1 cellular context compared by ENCODE assay signal in genomic region chr4:73499996-73500765, GRCh38.
TF ChIP-seq lines count a peak whose summit lies in the region.

No MANE protein-coding gene starts in this region.

TF ChIP-seq in GM23338, 12 proteins besides CTCF, POLR2A, EP300 and RAD21 (continued from another document):
- TF ChIP-seq, protein P1, sequence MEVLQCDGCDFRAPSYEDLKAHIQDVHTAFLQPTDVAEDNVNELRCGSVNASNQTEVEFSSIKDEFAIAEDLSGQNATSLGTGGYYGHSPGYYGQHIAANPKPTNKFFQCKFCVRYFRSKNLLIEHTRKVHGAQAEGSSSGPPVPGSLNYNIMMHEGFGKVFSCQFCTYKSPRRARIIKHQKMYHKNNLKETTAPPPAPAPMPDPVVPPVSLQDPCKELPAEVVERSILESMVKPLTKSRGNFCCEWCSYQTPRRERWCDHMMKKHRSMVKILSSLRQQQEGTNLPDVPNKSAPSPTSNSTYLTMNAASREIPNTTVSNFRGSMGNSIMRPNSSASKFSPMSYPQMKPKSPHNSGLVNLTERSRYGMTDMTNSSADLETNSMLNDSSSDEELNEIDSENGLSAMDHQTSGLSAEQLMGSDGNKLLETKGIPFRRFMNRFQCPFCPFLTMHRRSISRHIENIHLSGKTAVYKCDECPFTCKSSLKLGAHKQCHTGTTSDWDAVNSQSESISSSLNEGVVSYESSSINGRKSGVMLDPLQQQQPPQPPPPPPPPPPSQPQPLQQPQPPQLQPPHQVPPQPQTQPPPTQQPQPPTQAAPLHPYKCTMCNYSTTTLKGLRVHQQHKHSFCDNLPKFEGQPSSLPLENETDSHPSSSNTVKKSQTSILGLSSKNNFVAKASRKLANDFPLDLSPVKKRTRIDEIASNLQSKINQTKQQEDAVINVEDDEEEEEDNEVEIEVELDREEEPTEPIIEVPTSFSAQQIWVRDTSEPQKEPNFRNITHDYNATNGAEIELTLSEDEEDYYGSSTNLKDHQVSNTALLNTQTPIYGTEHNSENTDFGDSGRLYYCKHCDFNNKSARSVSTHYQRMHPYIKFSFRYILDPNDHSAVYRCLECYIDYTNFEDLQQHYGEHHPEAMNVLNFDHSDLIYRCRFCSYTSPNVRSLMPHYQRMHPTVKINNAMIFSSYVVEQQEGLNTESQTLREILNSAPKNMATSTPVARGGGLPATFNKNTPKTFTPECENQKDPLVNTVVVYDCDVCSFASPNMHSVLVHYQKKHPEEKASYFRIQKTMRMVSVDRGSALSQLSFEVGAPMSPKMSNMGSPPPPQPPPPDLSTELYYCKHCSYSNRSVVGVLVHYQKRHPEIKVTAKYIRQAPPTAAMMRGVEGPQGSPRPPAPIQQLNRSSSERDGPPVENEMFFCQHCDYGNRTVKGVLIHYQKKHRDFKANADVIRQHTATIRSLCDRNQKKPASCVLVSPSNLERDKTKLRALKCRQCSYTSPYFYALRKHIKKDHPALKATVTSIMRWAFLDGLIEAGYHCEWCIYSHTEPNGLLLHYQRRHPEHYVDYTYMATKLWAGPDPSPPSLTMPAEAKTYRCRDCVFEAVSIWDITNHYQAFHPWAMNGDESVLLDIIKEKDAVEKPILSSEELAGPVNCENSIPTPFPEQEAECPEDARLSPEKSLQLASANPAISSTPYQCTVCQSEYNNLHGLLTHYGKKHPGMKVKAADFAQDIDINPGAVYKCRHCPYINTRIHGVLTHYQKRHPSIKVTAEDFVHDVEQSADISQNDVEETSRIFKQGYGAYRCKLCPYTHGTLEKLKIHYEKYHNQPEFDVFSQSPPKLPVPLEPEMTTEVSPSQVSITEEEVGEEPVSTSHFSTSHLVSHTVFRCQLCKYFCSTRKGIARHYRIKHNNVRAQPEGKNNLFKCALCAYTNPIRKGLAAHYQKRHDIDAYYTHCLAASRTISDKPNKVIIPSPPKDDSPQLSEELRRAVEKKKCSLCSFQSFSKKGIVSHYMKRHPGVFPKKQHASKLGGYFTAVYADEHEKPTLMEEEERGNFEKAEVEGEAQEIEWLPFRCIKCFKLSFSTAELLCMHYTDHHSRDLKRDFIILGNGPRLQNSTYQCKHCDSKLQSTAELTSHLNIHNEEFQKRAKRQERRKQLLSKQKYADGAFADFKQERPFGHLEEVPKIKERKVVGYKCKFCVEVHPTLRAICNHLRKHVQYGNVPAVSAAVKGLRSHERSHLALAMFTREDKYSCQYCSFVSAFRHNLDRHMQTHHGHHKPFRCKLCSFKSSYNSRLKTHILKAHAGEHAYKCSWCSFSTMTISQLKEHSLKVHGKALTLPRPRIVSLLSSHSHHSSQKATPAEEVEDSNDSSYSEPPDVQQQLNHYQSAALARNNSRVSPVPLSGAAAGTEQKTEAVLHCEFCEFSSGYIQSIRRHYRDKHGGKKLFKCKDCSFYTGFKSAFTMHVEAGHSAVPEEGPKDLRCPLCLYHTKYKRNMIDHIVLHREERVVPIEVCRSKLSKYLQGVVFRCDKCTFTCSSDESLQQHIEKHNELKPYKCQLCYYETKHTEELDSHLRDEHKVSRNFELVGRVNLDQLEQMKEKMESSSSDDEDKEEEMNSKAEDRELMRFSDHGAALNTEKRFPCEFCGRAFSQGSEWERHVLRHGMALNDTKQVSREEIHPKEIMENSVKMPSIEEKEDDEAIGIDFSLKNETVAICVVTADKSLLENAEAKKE (CRISPR knock-in tag; IDR thresholded peaks at IDR 0.05) = no peak
- TF ChIP-seq EZH2 (IDR thresholded peaks at IDR 0.05; ENCODE audit: low read depth, unreplicated experiment) (no peak), POLR2AphosphoS5 (IDR thresholded peaks at IDR 0.05; ENCODE audit: low read depth) (no peak), ZNF331 (CRISPR knock-in tag; IDR thresholded peaks at IDR 0.05; ENCODE audit: low read depth) (no peak), ZNF114 (CRISPR knock-in tag; IDR thresholded peaks at IDR 0.05) (no peak), REST (IDR thresholded peaks at IDR 0.05; ENCODE audit: unreplicated experiment) (no peak)
- TF ChIP-seq, protein P2, sequence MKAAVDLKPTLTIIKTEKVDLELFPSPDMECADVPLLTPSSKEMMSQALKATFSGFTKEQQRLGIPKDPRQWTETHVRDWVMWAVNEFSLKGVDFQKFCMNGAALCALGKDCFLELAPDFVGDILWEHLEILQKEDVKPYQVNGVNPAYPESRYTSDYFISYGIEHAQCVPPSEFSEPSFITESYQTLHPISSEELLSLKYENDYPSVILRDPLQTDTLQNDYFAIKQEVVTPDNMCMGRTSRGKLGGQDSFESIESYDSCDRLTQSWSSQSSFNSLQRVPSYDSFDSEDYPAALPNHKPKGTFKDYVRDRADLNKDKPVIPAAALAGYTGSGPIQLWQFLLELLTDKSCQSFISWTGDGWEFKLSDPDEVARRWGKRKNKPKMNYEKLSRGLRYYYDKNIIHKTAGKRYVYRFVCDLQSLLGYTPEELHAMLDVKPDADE (IDR thresholded peaks at IDR 0.05) = no peak
TF ChIP-seq in GM23338: peak in this region for 0.
